Comparison of ENCODE assay signal across 8 cellular contexts in the genomic region with DNA sequence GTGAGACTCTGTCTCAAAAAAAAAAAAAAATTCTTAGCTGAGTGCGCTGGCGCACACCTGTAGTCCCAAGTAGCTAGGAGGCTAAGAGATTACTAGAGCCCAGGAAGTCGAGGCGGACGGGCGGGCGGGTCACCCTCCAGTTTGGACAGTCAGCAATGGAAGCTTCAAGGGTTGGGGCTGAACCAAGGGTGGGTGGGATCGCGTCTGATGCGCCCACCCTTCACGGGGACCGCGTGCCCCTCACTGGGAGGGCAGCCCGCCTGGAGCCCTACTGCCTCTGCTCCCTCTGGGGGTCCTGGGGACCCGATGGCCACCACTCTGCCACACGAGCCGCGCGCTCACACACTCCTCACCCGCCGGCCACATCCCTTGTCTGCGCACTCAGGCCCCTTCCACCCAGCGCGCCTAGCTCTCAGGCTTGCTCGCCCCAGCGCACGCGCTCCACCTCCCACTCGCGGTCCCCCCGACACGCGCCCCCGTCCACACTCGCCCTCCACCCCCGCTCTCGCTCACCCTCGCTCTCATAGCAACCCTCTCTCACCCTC. TPM values are rescaled to one million over a fixed set of nuclear protein-coding genes. Genes with fewer than 3 reads are reported as not detected.
DNase-seq lines count a peak whose midpoint lies in the region; ATAC-seq and TF ChIP-seq lines count a peak whose summit lies in the region.

No MANE protein-coding gene starts in this region.

- peaks cover 0 to 5% of the 10 kb centered on the region in 2 donors for H3K36me3 ChIP-seq in psoas muscle (ENCODE audit: insufficient read depth in 1 of 2, low read depth in 1 of 2)

- no peaks in the 10 kb centered on the region for H3K27me3 Mint-ChIP-seq in T-helper 17 cell

- H3K9me3 ChIP-seq in T-helper 17 cell (ENCODE audit: control insufficient read depth, low read length, poor library complexity, severe bottlenecking) (no peaks in the 10 kb centered on the region), psoas muscle (no peaks in the 10 kb centered on the region)

- in situ Hi-C loops in G401 (cut with HindIII; ENCODE audit: low sequenced_read_pairs) = no loop called here

- H3K4me1 Mint-ChIP-seq in T-helper 17 cell = peaks cover 15% of the 10 kb centered on the region

- DNase-seq in COLO829 (ENCODE audit: low spot score) = peak; percentile 13
- DNase-seq in T-helper 17 cell = peak in 1 of 3 donors; percentile 14
- no peak for DNase-seq in fibroblast of mammary gland (ENCODE audit: low read depth)
- no peak for DNase-seq in psoas muscle
- no peak for DNase-seq in NCI-H1417 (lab: John Stamatoyannopoulos, UW)
- no peak for DNase-seq in G401 (ENCODE audit: low spot score)
- DNase-seq in NCI-H510A (lab: John Stamatoyannopoulos, UW) = no peak

- H3K4me3 ChIP-seq in fibroblast of mammary gland (ENCODE audit: control insufficient read depth, low read depth, low read length) (peak overlapping the region; percentile 72), psoas muscle (peak overlapping the region; percentile 72)

- H3K36me3 Mint-ChIP-seq in T-helper 17 cell (ENCODE audit: low read depth) = peaks cover 2% of the 10 kb centered on the region

- H3K4me1 ChIP-seq in psoas muscle = peaks cover 15% of the 10 kb centered on the region

- no peak for TF ChIP-seq CTCF in fibroblast of mammary gland (conservative IDR thresholded peaks at IDR 0.05; ENCODE audit: control insufficient read depth, insufficient read depth, low read depth, low read length)
- TF ChIP-seq CTCF in psoas muscle (IDR thresholded peaks at IDR 0.05) = no peak

- H3K27ac ChIP-seq in psoas muscle = peak overlapping the region; percentile 82

- H3K27ac Mint-ChIP-seq in T-helper 17 cell = no peak overlapping the region

- peak overlapping the region; percentile 94 for H3K4me3 Mint-ChIP-seq in T-helper 17 cell

- ATAC-seq in HG02840 (IDR thresholded peaks at IDR 0.05; ENCODE audit: low FRiP score, unreplicated experiment) = peak; percentile 10
- no peak for ATAC-seq in T-helper 17 cell
- peak in 3 of 4 donors; percentile 6 to 26 (median 13) for ATAC-seq in psoas muscle

- intact Hi-C loops in psoas muscle (cut with DNase I) = loop anchor here in 1 of 2 donors (5.0 kb wide), 2 partner anchors 63 to 67 kb away; no protein-coding TSS in a partner anchor

- no peaks in the 10 kb centered on the region for H3K27me3 ChIP-seq in psoas muscle (ENCODE audit: insufficient read depth in 3 of 3, low read length in 2 of 3)

- 1 to 5% (median 3%) methylated on average over 23 to 38 of the region's 38 CpGs for WGBS in psoas muscle, 3 donors

RNA-seq across cellular contexts. Expression of gene CHID1, which starts 0.5 kb away (rescaled TPM):
- 10 to 100 TPM; 23.4 to 28.8 TPM for total RNA-seq in T-helper 17 cell
- total RNA-seq in psoas muscle = 10 to 100 TPM; 31.2 to 44.5 (median 34.7) TPM
- 10 to 100 TPM; 25.5 to 40.4 (median 28.3) TPM for polyA plus RNA-seq in psoas muscle
- total RNA-seq in G401 (2014; rRNA removed; shearing (Covaris generic)) = 64.2 and 83.4 TPM in 2 replicates

RNA-seq across cellular contexts. Expression of gene AP2A2, which starts 15.6 kb away (rescaled TPM):
- total RNA-seq in T-helper 17 cell = 10 to 100 TPM; 71.1 to 74.0 TPM
- 10 to 100 TPM; 26.5 to 31.4 (median 27.7) TPM for total RNA-seq in psoas muscle
- polyA plus RNA-seq in psoas muscle = 10 to 100 TPM; 15.9 to 21.7 (median 19.8) TPM
- 47.5 and 57.1 TPM in 2 replicates for total RNA-seq in G401 (2014; rRNA removed; shearing (Covaris generic))
